ENCODE assay signal across 1 cellular context in genomic region chr4:138235419-138235952, GRCh38.
A peak's percentile ranks its signal among the peaks of the same experiment; 100 is the strongest.
TF ChIP-seq lines count a peak whose summit lies in the region.

No MANE protein-coding gene starts in this region.

TF ChIP-seq in K562, 482 proteins besides CTCF, POLR2A, EP300 and RAD21 (continued from another document and continues in another):
- TF ChIP-seq, protein P1, sequence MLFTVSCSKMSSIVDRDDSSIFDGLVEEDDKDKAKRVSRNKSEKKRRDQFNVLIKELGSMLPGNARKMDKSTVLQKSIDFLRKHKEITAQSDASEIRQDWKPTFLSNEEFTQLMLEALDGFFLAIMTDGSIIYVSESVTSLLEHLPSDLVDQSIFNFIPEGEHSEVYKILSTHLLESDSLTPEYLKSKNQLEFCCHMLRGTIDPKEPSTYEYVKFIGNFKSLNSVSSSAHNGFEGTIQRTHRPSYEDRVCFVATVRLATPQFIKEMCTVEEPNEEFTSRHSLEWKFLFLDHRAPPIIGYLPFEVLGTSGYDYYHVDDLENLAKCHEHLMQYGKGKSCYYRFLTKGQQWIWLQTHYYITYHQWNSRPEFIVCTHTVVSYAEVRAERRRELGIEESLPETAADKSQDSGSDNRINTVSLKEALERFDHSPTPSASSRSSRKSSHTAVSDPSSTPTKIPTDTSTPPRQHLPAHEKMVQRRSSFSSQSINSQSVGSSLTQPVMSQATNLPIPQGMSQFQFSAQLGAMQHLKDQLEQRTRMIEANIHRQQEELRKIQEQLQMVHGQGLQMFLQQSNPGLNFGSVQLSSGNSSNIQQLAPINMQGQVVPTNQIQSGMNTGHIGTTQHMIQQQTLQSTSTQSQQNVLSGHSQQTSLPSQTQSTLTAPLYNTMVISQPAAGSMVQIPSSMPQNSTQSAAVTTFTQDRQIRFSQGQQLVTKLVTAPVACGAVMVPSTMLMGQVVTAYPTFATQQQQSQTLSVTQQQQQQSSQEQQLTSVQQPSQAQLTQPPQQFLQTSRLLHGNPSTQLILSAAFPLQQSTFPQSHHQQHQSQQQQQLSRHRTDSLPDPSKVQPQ (CRISPR knock-in tag; IDR thresholded peaks at IDR 0.05; ENCODE audit: borderline replicate concordance): no peak
- 0 out of 2 replicates have a peak, but pooled peaks have one; percentile 31 for TF ChIP-seq RNF2 (IDR thresholded peaks at IDR 0.05)
- peak; percentile 55 for TF ChIP-seq CBFA2T3 (IDR thresholded peaks at IDR 0.05)
- TF ChIP-seq ZSCAN32 (CRISPR knock-in tag; IDR thresholded peaks at IDR 0.05): no peak
- no peak for TF ChIP-seq ZNF696 (CRISPR knock-in tag; conservative IDR thresholded peaks at IDR 0.05)
- no peak for TF ChIP-seq ZNF695 (CRISPR knock-in tag; IDR thresholded peaks at IDR 0.05)
- TF ChIP-seq NCOA1 (IDR thresholded peaks at IDR 0.05; ENCODE audit: low read depth): peak; percentile 33; the same call in 1 of the 2 replicates
- TF ChIP-seq KDM1A (IDR thresholded peaks at IDR 0.05): peak; percentile 96 to 97
- TF ChIP-seq TCFL5 (CRISPR knock-in tag; conservative IDR thresholded peaks at IDR 0.05): no peak
- peak in 1 of 2 experiments; percentile 66; a peak in 2 of 4 replicates for TF ChIP-seq TRIM24 (IDR thresholded peaks at IDR 0.05)
- no peak for TF ChIP-seq ZBTB43 (CRISPR knock-in tag; IDR thresholded peaks at IDR 0.05)
- peak; percentile 96 for TF ChIP-seq SOX6 (IDR thresholded peaks at IDR 0.05)
- TF ChIP-seq U2AF2 (optimal IDR thresholded peaks at IDR 0.05; ENCODE audit: low read depth, low read length): no peak
- no peak for TF ChIP-seq CC2D1A (IDR thresholded peaks at IDR 0.05)
- TF ChIP-seq SAFB2 (IDR thresholded peaks at IDR 0.05; ENCODE audit: borderline replicate concordance, low read depth, low read length, severe bottlenecking): no peak
- TF ChIP-seq, protein P2, sequence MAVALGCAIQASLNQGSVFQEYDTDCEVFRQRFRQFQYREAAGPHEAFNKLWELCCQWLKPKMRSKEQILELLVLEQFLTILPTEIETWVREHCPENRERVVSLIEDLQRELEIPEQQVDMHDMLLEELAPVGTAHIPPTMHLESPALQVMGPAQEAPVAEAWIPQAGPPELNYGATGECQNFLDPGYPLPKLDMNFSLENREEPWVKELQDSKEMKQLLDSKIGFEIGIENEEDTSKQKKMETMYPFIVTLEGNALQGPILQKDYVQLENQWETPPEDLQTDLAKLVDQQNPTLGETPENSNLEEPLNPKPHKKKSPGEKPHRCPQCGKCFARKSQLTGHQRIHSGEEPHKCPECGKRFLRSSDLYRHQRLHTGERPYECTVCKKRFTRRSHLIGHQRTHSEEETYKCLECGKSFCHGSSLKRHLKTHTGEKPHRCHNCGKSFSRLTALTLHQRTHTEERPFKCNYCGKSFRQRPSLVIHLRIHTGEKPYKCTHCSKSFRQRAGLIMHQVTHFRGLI (CRISPR knock-in tag; IDR thresholded peaks at IDR 0.05): no peak
- TF ChIP-seq STAG1 (CRISPR knock-in tag; IDR thresholded peaks at IDR 0.05; ENCODE audit: borderline replicate concordance): no peak
- peak in 1 of 2 experiments; percentile 15; a peak in 1 of 4 replicates for TF ChIP-seq TBL1XR1 (IDR thresholded peaks at IDR 0.05; ENCODE audit: low read length in 2 of 2)
- no peak for TF ChIP-seq BMI1 (IDR thresholded peaks at IDR 0.05; ENCODE audit: low read length)
- TF ChIP-seq PHB2 (IDR thresholded peaks at IDR 0.05; ENCODE audit: low read depth): no peak
- no peak for TF ChIP-seq DEAF1 (CRISPR knock-in tag; IDR thresholded peaks at IDR 0.05)
- TF ChIP-seq, protein P3, sequence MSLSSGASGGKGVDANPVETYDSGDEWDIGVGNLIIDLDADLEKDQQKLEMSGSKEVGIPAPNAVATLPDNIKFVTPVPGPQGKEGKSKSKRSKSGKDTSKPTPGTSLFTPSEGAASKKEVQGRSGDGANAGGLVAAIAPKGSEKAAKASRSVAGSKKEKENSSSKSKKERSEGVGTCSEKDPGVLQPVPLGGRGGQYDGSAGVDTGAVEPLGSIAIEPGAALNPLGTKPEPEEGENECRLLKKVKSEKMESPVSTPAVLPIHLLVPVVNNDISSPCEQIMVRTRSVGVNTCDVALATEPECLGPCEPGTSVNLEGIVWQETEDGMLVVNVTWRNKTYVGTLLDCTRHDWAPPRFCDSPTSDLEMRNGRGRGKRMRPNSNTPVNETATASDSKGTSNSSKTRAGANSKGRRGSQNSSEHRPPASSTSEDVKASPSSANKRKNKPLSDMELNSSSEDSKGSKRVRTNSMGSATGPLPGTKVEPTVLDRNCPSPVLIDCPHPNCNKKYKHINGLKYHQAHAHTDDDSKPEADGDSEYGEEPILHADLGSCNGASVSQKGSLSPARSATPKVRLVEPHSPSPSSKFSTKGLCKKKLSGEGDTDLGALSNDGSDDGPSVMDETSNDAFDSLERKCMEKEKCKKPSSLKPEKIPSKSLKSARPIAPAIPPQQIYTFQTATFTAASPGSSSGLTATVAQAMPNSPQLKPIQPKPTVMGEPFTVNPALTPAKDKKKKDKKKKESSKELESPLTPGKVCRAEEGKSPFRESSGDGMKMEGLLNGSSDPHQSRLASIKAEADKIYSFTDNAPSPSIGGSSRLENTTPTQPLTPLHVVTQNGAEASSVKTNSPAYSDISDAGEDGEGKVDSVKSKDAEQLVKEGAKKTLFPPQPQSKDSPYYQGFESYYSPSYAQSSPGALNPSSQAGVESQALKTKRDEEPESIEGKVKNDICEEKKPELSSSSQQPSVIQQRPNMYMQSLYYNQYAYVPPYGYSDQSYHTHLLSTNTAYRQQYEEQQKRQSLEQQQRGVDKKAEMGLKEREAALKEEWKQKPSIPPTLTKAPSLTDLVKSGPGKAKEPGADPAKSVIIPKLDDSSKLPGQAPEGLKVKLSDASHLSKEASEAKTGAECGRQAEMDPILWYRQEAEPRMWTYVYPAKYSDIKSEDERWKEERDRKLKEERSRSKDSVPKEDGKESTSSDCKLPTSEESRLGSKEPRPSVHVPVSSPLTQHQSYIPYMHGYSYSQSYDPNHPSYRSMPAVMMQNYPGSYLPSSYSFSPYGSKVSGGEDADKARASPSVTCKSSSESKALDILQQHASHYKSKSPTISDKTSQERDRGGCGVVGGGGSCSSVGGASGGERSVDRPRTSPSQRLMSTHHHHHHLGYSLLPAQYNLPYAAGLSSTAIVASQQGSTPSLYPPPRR (CRISPR knock-in tag; IDR thresholded peaks at IDR 0.05; ENCODE audit: borderline replicate concordance): no peak
- TF ChIP-seq POLR2B (IDR thresholded peaks at IDR 0.05; ENCODE audit: low read depth, partially characterized antibody): peak; percentile 16
- no peak for TF ChIP-seq RBBP5 (IDR thresholded peaks at IDR 0.05; ENCODE audit: borderline replicate concordance, insufficient read depth, low read length, poor library complexity, severe bottlenecking)
- TF ChIP-seq NCOR1 (IDR thresholded peaks at IDR 0.05): peak; percentile 42
- no peak for TF ChIP-seq ZNF668 (CRISPR knock-in tag; IDR thresholded peaks at IDR 0.05)
- TF ChIP-seq POLR2AphosphoS2 (IDR thresholded peaks at IDR 0.05; ENCODE audit: low read length): no peak
- TF ChIP-seq ZSCAN29 (IDR thresholded peaks at IDR 0.05): no peak
- TF ChIP-seq MCM7 (IDR thresholded peaks at IDR 0.05): no peak
- TF ChIP-seq ZFPM2 (CRISPR knock-in tag; IDR thresholded peaks at IDR 0.05): no peak
- no peak for TF ChIP-seq ZFP36 (IDR thresholded peaks at IDR 0.05; ENCODE audit: low read depth, low read length, partially characterized antibody)
- no peak for TF ChIP-seq CEBPZ (IDR thresholded peaks at IDR 0.05; ENCODE audit: borderline replicate concordance, low read depth, low read length)
- peak; percentile 67 for TF ChIP-seq CREB1 (IDR thresholded peaks at IDR 0.05)
- no peak for TF ChIP-seq CREB1 (CRISPR knock-in tag; IDR thresholded peaks at IDR 0.05)
- TF ChIP-seq, protein P4, sequence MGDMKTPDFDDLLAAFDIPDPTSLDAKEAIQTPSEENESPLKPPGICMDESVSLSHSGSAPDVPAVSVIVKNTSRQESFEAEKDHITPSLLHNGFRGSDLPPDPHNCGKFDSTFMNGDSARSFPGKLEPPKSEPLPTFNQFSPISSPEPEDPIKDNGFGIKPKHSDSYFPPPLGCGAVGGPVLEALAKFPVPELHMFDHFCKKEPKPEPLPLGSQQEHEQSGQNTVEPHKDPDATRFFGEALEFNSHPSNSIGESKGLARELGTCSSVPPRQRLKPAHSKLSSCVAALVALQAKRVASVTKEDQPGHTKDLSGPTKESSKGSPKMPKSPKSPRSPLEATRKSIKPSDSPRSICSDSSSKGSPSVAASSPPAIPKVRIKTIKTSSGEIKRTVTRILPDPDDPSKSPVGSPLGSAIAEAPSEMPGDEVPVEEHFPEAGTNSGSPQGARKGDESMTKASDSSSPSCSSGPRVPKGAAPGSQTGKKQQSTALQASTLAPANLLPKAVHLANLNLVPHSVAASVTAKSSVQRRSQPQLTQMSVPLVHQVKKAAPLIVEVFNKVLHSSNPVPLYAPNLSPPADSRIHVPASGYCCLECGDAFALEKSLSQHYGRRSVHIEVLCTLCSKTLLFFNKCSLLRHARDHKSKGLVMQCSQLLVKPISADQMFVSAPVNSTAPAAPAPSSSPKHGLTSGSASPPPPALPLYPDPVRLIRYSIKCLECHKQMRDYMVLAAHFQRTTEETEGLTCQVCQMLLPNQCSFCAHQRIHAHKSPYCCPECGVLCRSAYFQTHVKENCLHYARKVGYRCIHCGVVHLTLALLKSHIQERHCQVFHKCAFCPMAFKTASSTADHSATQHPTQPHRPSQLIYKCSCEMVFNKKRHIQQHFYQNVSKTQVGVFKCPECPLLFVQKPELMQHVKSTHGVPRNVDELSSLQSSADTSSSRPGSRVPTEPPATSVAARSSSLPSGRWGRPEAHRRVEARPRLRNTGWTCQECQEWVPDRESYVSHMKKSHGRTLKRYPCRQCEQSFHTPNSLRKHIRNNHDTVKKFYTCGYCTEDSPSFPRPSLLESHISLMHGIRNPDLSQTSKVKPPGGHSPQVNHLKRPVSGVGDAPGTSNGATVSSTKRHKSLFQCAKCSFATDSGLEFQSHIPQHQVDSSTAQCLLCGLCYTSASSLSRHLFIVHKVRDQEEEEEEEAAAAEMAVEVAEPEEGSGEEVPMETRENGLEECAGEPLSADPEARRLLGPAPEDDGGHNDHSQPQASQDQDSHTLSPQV (IDR thresholded peaks at IDR 0.05): peak; percentile 83
- peak in 1 of 2 experiments; percentile 29; a peak in 1 of 4 replicates for TF ChIP-seq MNT (conservative IDR thresholded peaks at IDR 0.05)
- no peak for TF ChIP-seq POLR2AphosphoS5 (IDR thresholded peaks at IDR 0.05; ENCODE audit: control insufficient read depth, insufficient read depth, low read depth, low read length)
- no peak for TF ChIP-seq ZNF780A (CRISPR knock-in tag; IDR thresholded peaks at IDR 0.05)
- TF ChIP-seq TEAD4 (IDR thresholded peaks at IDR 0.05; ENCODE audit: low read length): peak; percentile 54
- TF ChIP-seq TEAD4 (CRISPR knock-in tag; IDR thresholded peaks at IDR 0.05; ENCODE audit: borderline replicate concordance): no peak
- TF ChIP-seq ZNF217 (CRISPR knock-in tag; IDR thresholded peaks at IDR 0.05): no peak
- TF ChIP-seq TCF7L2 (IDR thresholded peaks at IDR 0.05; ENCODE audit: low read depth, low read length): no peak
- TF ChIP-seq HDAC2 (IDR thresholded peaks at IDR 0.05): peak; percentile 87
- TF ChIP-seq ZNF586 (CRISPR knock-in tag; conservative IDR thresholded peaks at IDR 0.05): no peak
- TF ChIP-seq SMARCA5 (IDR thresholded peaks at IDR 0.05): no peak
- peak; percentile 77 for TF ChIP-seq SMARCC2 (IDR thresholded peaks at IDR 0.05; ENCODE audit: low read depth)
